In the genomic region with DNA sequence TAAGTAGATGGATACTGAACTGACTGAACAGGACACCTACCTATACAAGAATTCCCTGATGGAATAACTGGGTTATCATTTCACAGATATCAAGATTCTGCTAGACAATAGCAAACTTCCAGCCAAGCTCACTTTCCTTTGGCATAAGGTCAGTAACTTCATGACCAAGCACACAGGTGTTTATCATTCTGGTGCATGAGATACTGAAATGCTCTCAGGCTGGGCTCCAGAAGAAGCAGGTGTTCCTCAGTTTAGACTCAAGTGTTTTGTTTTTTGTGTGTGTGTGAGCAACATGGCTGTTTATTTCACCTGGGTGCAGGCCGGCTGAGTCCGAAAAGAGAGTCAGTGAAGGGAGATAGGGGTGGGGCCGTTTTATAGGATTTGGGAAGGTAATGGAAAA, we compare ENCODE assay signal across 24 cellular contexts.
DNase-seq lines count a peak whose midpoint lies in the region; ATAC-seq and TF ChIP-seq lines count a peak whose summit lies in the region.
"Had no signal": no experiment of that assay in that cellular context is flagged by ENCODE, and none has a peak within 500 bp of the region (broad histone marks: within the 10 kb centered on the region; RNA-seq: fewer than 3 reads in every experiment).

No MANE protein-coding gene starts in this region.

- ATAC-seq in GM23338 (no peak), WTC11 (no peak), GM21529 (IDR thresholded peaks at IDR 0.05; ENCODE audit: unreplicated experiment) (no peak)
- no peak for ATAC-seq in activated CD8-positive, alpha-beta T cell treated with anti-CD3 and anti-CD28 coated beads for 36 hours
- ATAC-seq: GM12878 had no signal

- no peaks in the 10 kb centered on the region for H4K20me1 ChIP-seq in GM23338 (replicated peaks; ENCODE audit: insufficient read depth)
- H4K20me1 ChIP-seq: BLaER1 had no signal

- no peak overlapping the region for H3K4me3 ChIP-seq in GM23338
- H3K4me3 ChIP-seq: BLaER1, GM12878 had no signal

- H3K4me3 Mint-ChIP-seq in GM23338: no peak overlapping the region
- no peak overlapping the region for H3K4me3 Mint-ChIP-seq in WTC11
- no peak overlapping the region for H3K4me3 Mint-ChIP-seq in activated CD8-positive, alpha-beta T cell treated with anti-CD3 and anti-CD28 coated beads for 36 hours
- H3K4me3 Mint-ChIP-seq: CD14-positive monocyte; CD4-positive, alpha-beta memory T cell; CD4-positive, CD25-positive, alpha-beta regulatory T cell; CD8-positive, alpha-beta memory T cell had no signal

- H3K36me3 Mint-ChIP-seq in GM23338 (ENCODE audit: low read depth): no peaks in the 10 kb centered on the region
- peaks cover 4% of the 10 kb centered on the region for H3K36me3 Mint-ChIP-seq in WTC11
- no peaks in the 10 kb centered on the region for H3K36me3 Mint-ChIP-seq in activated CD8-positive, alpha-beta T cell treated with anti-CD3 and anti-CD28 coated beads for 36 hours (ENCODE audit: low read depth)
- H3K36me3 Mint-ChIP-seq: CD14-positive monocyte; CD4-positive, alpha-beta memory T cell; CD4-positive, CD25-positive, alpha-beta regulatory T cell; CD8-positive, alpha-beta memory T cell had no signal

- H3F3A ChIP-seq in GM23338 (replicated peaks; ENCODE audit: low read depth): no peaks in the 10 kb centered on the region

- no peak overlapping the region for H2AFZ ChIP-seq in GM23338

- H3K4me1 Mint-ChIP-seq in GM23338: no peaks in the 10 kb centered on the region
- 0 out of 2 replicates have a peak, but pooled peaks cover 3% of the 10 kb centered on the region for H3K4me1 Mint-ChIP-seq in WTC11
- H3K4me1 Mint-ChIP-seq in activated CD8-positive, alpha-beta T cell treated with anti-CD3 and anti-CD28 coated beads for 36 hours (ENCODE audit: low read depth): no peaks in the 10 kb centered on the region
- H3K4me1 Mint-ChIP-seq: CD14-positive monocyte; CD4-positive, alpha-beta memory T cell; CD4-positive, CD25-positive, alpha-beta regulatory T cell; CD8-positive, alpha-beta memory T cell had no signal

- H3K36me3 ChIP-seq in GM23338 (ENCODE audit: insufficient read depth): no peaks in the 10 kb centered on the region
- H3K36me3 ChIP-seq: BE2C, BLaER1 had no signal

- no peaks in the 10 kb centered on the region for H3K79me2 ChIP-seq in GM23338 (replicated peaks; ENCODE audit: insufficient read depth)

- no peaks in the 10 kb centered on the region for H3K4me1 ChIP-seq in GM23338 (ENCODE audit: insufficient read depth)
- H3K4me1 ChIP-seq: BE2C, BLaER1 had no signal

- TF ChIP-seq CTCF in GM23338 (conservative IDR thresholded peaks at IDR 0.05; ENCODE audit: low read depth in 2 of 2) (no peak), WTC11 (IDR thresholded peaks at IDR 0.05) (no peak)
- no peak for TF ChIP-seq CTCF in activated CD8-positive, alpha-beta T cell treated with anti-CD3 and anti-CD28 coated beads for 36 hours (IDR thresholded peaks at IDR 0.05)

- peaks cover 6% of the 10 kb centered on the region; the same call in 1 of the 2 replicates for H3K9me2 ChIP-seq in GM23338 (ENCODE audit: insufficient read depth)

- peaks cover 4% of the 10 kb centered on the region for H3K27me3 Mint-ChIP-seq in GM23338 (ENCODE audit: insufficient read depth, low read depth, poor library complexity)
- H3K27me3 Mint-ChIP-seq in WTC11 (ENCODE audit: low read depth): no peaks in the 10 kb centered on the region; the same call in 1 of the 2 replicates
- no peaks in the 10 kb centered on the region for H3K27me3 Mint-ChIP-seq in activated CD8-positive, alpha-beta T cell treated with anti-CD3 and anti-CD28 coated beads for 36 hours
- H3K27me3 Mint-ChIP-seq: CD4-positive, alpha-beta memory T cell; CD4-positive, CD25-positive, alpha-beta regulatory T cell had no signal

- H3K4me2 ChIP-seq in GM23338: no peak overlapping the region
- H3K4me2 ChIP-seq: BLaER1 had no signal

- H3K27ac ChIP-seq in GM23338 (ENCODE audit: low read depth): no peak overlapping the region
- H3K27ac ChIP-seq: BLaER1 had no signal

- intact Hi-C loops in activated CD8-positive, alpha-beta T cell treated with anti-CD3 and anti-CD28 coated beads for 36 hours (cut with micrococcal nuclease): no loop called here

- H3K9me3 Mint-ChIP-seq in GM23338 (peaks cover 4% of the 10 kb centered on the region), WTC11 (peaks cover 16% of the 10 kb centered on the region)
- H3K9me3 Mint-ChIP-seq in activated CD8-positive, alpha-beta T cell treated with anti-CD3 and anti-CD28 coated beads for 36 hours: no peaks in the 10 kb centered on the region

- H3K27ac Mint-ChIP-seq in GM23338 (peak overlapping the region; percentile 18; the same call in 1 of the 2 replicates), WTC11 (peak overlapping the region; percentile 63; the same call in 1 of the 2 replicates)
- no peak overlapping the region for H3K27ac Mint-ChIP-seq in activated CD8-positive, alpha-beta T cell treated with anti-CD3 and anti-CD28 coated beads for 36 hours
- H3K27ac Mint-ChIP-seq: CD4-positive, CD25-positive, alpha-beta regulatory T cell; CD8-positive, alpha-beta memory T cell had no signal

- no peaks in the 10 kb centered on the region for H3K27me3 ChIP-seq in GM23338 (ENCODE audit: insufficient read depth)
- H3K27me3 ChIP-seq: BE2C, BLaER1 had no signal

- no peak for DNase-seq in GM23338 (ENCODE audit: low spot score)
- DNase-seq in NCI-H510A (lab: John Stamatoyannopoulos, UW): peak; percentile 10
- no peak for DNase-seq in WTC11 (ENCODE audit: low spot score)
- no peak for DNase-seq in stimulated activated CD8-positive, alpha-beta memory T cell treated with anti-CD3 and anti-CD28 coated beads, Interleukin-4, amount 100 ng/mL, for 48 hours
- no peak for DNase-seq in activated CD8-positive, alpha-beta T cell treated with anti-CD3 and anti-CD28 coated beads for 36 hours
- DNase-seq: 8988T; ACHN; BE2C; C1 segment of cervical spinal cord; CD4-positive, alpha-beta memory T cell; CD4-positive, CD25-positive, alpha-beta regulatory T cell; CD8-positive, alpha-beta memory T cell; COR-L47; DMS 273 treated with DMSO at 0.1 percent for 48 hours; DMS153; DMS53; DMS79; DND-41; EL; GDM1 had no signal

- POLR2A ChIA-PET in WTC11 (lab: Charles Lee): no interaction called here
- POLR2A ChIA-PET in activated CD8-positive, alpha-beta T cell treated with anti-CD3 and anti-CD28 coated beads for 36 hours (lab: Charles Lee): no interaction called here

- CTCF ChIA-PET in WTC11 (lab: Charles Lee): no interaction called here
- CTCF ChIA-PET in activated CD8-positive, alpha-beta T cell treated with anti-CD3 and anti-CD28 coated beads for 36 hours (lab: Charles Lee): no interaction called here

TF ChIP-seq in GM23338, 12 proteins besides CTCF, POLR2A, EP300 and RAD21 (continues in another document):
- TF ChIP-seq EZH2 (IDR thresholded peaks at IDR 0.05; ENCODE audit: low read depth, unreplicated experiment) (no peak), CREB1 (CRISPR knock-in tag; IDR thresholded peaks at IDR 0.05; ENCODE audit: low read depth) (no peak), JUNB (IDR thresholded peaks at IDR 0.05; ENCODE audit: unreplicated experiment) (no peak), ZNF114 (CRISPR knock-in tag; IDR thresholded peaks at IDR 0.05) (no peak), NANOG (IDR thresholded peaks at IDR 0.05; ENCODE audit: borderline replicate concordance) (no peak)
- TF ChIP-seq, protein P1, sequence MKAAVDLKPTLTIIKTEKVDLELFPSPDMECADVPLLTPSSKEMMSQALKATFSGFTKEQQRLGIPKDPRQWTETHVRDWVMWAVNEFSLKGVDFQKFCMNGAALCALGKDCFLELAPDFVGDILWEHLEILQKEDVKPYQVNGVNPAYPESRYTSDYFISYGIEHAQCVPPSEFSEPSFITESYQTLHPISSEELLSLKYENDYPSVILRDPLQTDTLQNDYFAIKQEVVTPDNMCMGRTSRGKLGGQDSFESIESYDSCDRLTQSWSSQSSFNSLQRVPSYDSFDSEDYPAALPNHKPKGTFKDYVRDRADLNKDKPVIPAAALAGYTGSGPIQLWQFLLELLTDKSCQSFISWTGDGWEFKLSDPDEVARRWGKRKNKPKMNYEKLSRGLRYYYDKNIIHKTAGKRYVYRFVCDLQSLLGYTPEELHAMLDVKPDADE (IDR thresholded peaks at IDR 0.05): no peak

TF ChIP-seq in WTC11, 78 proteins besides CTCF, POLR2A, EP300 and RAD21 (continues in another document):
- TF ChIP-seq, protein P2, sequence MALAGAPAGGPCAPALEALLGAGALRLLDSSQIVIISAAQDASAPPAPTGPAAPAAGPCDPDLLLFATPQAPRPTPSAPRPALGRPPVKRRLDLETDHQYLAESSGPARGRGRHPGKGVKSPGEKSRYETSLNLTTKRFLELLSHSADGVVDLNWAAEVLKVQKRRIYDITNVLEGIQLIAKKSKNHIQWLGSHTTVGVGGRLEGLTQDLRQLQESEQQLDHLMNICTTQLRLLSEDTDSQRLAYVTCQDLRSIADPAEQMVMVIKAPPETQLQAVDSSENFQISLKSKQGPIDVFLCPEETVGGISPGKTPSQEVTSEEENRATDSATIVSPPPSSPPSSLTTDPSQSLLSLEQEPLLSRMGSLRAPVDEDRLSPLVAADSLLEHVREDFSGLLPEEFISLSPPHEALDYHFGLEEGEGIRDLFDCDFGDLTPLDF (CRISPR knock-in tag; IDR thresholded peaks at IDR 0.05): no peak
- TF ChIP-seq TP53 (CRISPR knock-in tag; IDR thresholded peaks at IDR 0.05) (no peak), RORB (CRISPR knock-in tag; IDR thresholded peaks at IDR 0.05) (no peak), ZNF423 (CRISPR knock-in tag; IDR thresholded peaks at IDR 0.05) (no peak), FOXJ3 (CRISPR knock-in tag; IDR thresholded peaks at IDR 0.05; ENCODE audit: borderline replicate concordance) (no peak), NR3C1 (CRISPR knock-in tag; conservative IDR thresholded peaks at IDR 0.05; ENCODE audit: low read depth) (no peak), SMAD4 (CRISPR knock-in tag; IDR thresholded peaks at IDR 0.05) (no peak), FOXK1 (CRISPR knock-in tag; IDR thresholded peaks at IDR 0.05) (no peak)
- TF ChIP-seq, protein P3, sequence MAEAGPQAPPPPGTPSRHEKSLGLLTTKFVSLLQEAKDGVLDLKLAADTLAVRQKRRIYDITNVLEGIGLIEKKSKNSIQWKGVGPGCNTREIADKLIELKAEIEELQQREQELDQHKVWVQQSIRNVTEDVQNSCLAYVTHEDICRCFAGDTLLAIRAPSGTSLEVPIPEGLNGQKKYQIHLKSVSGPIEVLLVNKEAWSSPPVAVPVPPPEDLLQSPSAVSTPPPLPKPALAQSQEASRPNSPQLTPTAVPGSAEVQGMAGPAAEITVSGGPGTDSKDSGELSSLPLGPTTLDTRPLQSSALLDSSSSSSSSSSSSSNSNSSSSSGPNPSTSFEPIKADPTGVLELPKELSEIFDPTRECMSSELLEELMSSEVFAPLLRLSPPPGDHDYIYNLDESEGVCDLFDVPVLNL (CRISPR knock-in tag; IDR thresholded peaks at IDR 0.05; ENCODE audit: borderline replicate concordance, low read depth): no peak
- TF ChIP-seq, protein P4, sequence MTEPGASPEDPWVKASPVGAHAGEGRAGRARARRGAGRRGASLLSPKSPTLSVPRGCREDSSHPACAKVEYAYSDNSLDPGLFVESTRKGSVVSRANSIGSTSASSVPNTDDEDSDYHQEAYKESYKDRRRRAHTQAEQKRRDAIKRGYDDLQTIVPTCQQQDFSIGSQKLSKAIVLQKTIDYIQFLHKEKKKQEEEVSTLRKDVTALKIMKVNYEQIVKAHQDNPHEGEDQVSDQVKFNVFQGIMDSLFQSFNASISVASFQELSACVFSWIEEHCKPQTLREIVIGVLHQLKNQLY (CRISPR knock-in tag; IDR thresholded peaks at IDR 0.05): no peak
